ENCODE assay signal across 8 cellular contexts in the genomic region with DNA sequence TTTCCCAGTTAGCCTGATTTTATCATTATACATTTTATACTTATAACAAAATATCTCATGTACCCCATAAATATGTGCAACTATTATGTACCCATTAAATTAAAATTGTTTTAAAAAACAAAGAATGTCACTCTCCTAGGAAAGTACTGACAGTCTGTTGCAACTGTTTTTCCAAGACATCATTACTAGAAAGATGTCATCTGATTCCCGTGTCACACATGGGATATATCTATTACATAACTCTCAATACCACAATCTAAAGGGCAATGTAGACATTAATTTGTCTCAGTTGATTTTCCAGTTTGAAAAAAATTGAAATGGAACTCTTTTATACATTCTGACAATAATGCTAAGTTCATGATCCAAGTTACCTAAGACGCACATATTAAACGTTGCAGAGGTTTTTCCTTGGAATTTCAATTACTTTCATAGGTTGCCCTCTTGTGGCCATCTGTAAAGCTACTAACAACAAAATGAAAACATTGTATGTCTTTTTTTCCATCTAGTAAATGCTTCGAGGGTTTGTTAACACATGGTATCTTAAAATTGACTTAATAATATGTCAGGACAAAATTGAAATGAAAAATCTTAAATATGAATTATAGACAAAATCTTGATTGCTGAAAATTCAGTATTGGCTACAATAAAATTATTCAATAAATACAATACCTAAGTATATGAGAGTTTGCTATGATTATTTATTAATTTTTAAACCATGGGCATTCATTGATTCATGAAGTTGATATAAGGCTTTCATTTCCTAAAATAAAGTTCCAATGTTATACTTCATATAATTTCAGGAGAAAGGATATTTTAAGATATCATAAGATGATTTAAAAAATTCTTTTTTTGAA.
DNase-seq lines count a peak whose midpoint lies in the region; ATAC-seq and FAIRE-seq lines count a peak whose summit lies in the region.

No MANE protein-coding gene starts in this region.

- DNase-seq in DMS79 treated with DMSO at 0.1 percent for 48 hours (lab: John Stamatoyannopoulos, UW) (peak; percentile 25), DMS79 (lab: John Stamatoyannopoulos, UW) (no peak), NCI-H2081 (lab: John Stamatoyannopoulos, UW) (peak; percentile 66 to 77), amniotic epithelial cell (ENCODE audit: low read depth) (peak; percentile 59)
- no peak for DNase-seq in activated effector memory CD4-positive, alpha-beta T cell treated with anti-CD3 and anti-CD28 coated beads, Interleukin-2, amount 50 U/mL, for 16 hours

- ATAC-seq in HG03135 (IDR thresholded peaks at IDR 0.05; ENCODE audit: unreplicated experiment) (no peak), GM19397 (IDR thresholded peaks at IDR 0.05; ENCODE audit: unreplicated experiment) (no peak)

- FAIRE-seq in islet of Langerhans (lab: Jason Lieb, UNC), result peak; percentile 98

Comparison
In these comparisons a context has a peak if more than half of its experiments do, and no peak if none do; other contexts are left out.
1. DNase-seq: peak in DMS79 treated with DMSO at 0.1 percent for 48 hours (single experiment), NCI-H2081 (2 of 2) and amniotic epithelial cell (single experiment); none in DMS79 (single experiment) and activated effector memory CD4-positive, alpha-beta T cell treated with anti-CD3 and anti-CD28 coated beads, Interleukin-2, amount 50 U/mL, for 16 hours (single experiment).